ENCODE assay signal across 1 cellular context in genomic region chr12:121778567-121779421, GRCh38.
TF ChIP-seq lines count a peak whose summit lies in the region.

No MANE protein-coding gene starts in this region.

TF ChIP-seq in IMR-90, 13 proteins besides CTCF, POLR2A, EP300 and RAD21:
- TF ChIP-seq CEBPB (IDR thresholded peaks at IDR 0.05; ENCODE audit: low read depth, low read length): no peak
- no peak for TF ChIP-seq USF2 (IDR thresholded peaks at IDR 0.05; ENCODE audit: low read depth, low read length)
- no peak for TF ChIP-seq NFE2L2 (IDR thresholded peaks at IDR 0.05; ENCODE audit: low read depth, low read length)
- TF ChIP-seq BHLHE40 (IDR thresholded peaks at IDR 0.05; ENCODE audit: low read depth, low read length): no peak
